Comparison of ENCODE assay signal across 1 cellular context in the genomic region with DNA sequence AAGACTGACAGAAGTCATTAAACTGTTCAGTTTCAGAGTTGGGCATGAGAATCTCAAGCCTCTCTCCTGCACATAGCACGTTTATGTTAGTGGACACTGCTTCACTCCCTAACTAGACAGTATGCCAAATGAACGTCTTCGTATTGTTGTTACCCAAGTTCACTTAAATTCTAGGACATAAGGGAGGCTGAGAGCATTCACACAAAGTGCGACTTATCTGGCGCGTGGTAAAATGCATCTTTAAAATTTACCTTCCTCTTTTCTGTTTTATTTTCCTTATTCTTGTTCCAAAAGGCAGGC.
TF ChIP-seq lines count a peak whose summit lies in the region.

No MANE protein-coding gene starts in this region.

TF ChIP-seq in HepG2, 621 proteins besides CTCF, POLR2A, EP300 and RAD21:
- TF ChIP-seq TBP (CRISPR knock-in tag; IDR thresholded peaks at IDR 0.05) (no peak), NCOA2 (CRISPR knock-in tag; IDR thresholded peaks at IDR 0.05) (no peak)
- TF ChIP-seq, protein P1, sequence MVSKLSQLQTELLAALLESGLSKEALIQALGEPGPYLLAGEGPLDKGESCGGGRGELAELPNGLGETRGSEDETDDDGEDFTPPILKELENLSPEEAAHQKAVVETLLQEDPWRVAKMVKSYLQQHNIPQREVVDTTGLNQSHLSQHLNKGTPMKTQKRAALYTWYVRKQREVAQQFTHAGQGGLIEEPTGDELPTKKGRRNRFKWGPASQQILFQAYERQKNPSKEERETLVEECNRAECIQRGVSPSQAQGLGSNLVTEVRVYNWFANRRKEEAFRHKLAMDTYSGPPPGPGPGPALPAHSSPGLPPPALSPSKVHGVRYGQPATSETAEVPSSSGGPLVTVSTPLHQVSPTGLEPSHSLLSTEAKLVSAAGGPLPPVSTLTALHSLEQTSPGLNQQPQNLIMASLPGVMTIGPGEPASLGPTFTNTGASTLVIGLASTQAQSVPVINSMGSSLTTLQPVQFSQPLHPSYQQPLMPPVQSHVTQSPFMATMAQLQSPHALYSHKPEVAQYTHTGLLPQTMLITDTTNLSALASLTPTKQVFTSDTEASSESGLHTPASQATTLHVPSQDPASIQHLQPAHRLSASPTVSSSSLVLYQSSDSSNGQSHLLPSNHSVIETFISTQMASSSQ (IDR thresholded peaks at IDR 0.05; ENCODE audit: low read depth): no peak
- TF ChIP-seq, protein P1 (CRISPR knock-in tag; IDR thresholded peaks at IDR 0.05; ENCODE audit: borderline replicate concordance): no peak
